In the genomic region with DNA sequence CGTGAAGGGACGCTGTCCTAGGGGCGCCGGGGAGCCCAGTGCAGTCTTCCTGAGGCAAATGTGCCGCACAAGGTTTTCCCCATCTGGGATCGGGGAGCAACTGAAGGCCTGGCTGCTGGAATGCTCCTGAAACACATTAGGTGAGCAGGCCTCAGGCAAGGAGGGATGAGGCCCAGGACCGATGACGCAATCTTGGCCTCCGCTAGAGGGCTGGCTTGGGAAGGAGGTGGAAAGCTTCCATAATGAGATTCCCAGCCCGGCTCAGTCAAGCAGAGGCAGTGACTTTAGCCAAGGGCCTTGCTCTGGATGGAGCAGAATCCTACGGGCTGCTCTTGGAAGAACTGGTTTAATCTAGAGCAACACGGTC, we compare ENCODE assay signal across 11 cellular contexts. TPM values are rescaled to one million over a fixed set of nuclear protein-coding genes. Genes with fewer than 3 reads are reported as not detected.
DNase-seq lines count a peak whose midpoint lies in the region; ATAC-seq and TF ChIP-seq lines count a peak whose summit lies in the region.
"Had no signal": no experiment of that assay in that cellular context is flagged by ENCODE, and none has a peak within 500 bp of the region (broad histone marks: within the 10 kb centered on the region; RNA-seq: fewer than 3 reads in every experiment).

No MANE protein-coding gene starts in this region.

- H3K9ac ChIP-seq in muscle layer of colon (ENCODE audit: low read length), result no peak overlapping the region

- H3K27ac ChIP-seq in foreskin keratinocyte (no peak overlapping the region), muscle layer of colon (ENCODE audit: low read depth, low read length) (peak overlapping the region; percentile 26)

- DNase-seq in AG08395 (ENCODE audit: low spot score) (peak; percentile 77), NCI-H510A treated with DMSO at 0.1 percent for 48 hours (lab: John Stamatoyannopoulos, UW) (peak; percentile 27), foreskin keratinocyte (peak in 1 of 2 donors; percentile 72), OCI-M2 (lab: John Stamatoyannopoulos, UW; ENCODE audit: unreplicated experiment) (no peak), SIG-M5 treated with dmso at 0.1 percent for 504 hours (lab: John Stamatoyannopoulos, UW; ENCODE audit: unreplicated experiment) (no peak)
- DNase-seq: NCI-H1694 treated with DMSO at 0.1 percent for 48 hours had no signal

- ATAC-seq in foreskin keratinocyte, result peak; percentile 61
- no peak for ATAC-seq in GM19455 (IDR thresholded peaks at IDR 0.05; ENCODE audit: unreplicated experiment)
- no peak for ATAC-seq in HG03460 (IDR thresholded peaks at IDR 0.05; ENCODE audit: unreplicated experiment)

- no peaks in the 10 kb centered on the region for H3K36me3 ChIP-seq in muscle layer of colon (ENCODE audit: insufficient read depth, low read length)

- H3K4me1 ChIP-seq in foreskin keratinocyte (peaks cover 8% of the 10 kb centered on the region), muscle layer of colon (ENCODE audit: insufficient read depth, low read length) (peaks cover 15% of the 10 kb centered on the region)

- H3K9me3 ChIP-seq in muscle layer of colon (ENCODE audit: low read length), result no peaks in the 10 kb centered on the region

- peak; percentile 39 for TF ChIP-seq CTCF in foreskin keratinocyte (conservative IDR thresholded peaks at IDR 0.05)

- H3K27me3 ChIP-seq in foreskin keratinocyte (no peaks in the 10 kb centered on the region), muscle layer of colon (ENCODE audit: control insufficient read depth in 1 of 2, insufficient read depth in 2 of 2, low read length in 2 of 2) (no peaks in the 10 kb centered on the region)

- H3K4me3 ChIP-seq in muscle layer of colon (ENCODE audit: low read depth in 1 of 2, low read length in 2 of 2), result no peak overlapping the region

RNA-seq across cellular contexts. Expression of gene CPN2, which starts 50.8 kb away (rescaled TPM):
- total RNA-seq in foreskin keratinocyte, result not detected in 2 replicates
- not detected in 2 replicates for polyA plus RNA-seq in foreskin keratinocyte
- total RNA-seq: activated CD8-positive, alpha-beta memory T cell treated with anti-CD3 and anti-CD28 coated beads for 36 hours; CD4-positive, alpha-beta T cell had no signal

Comparison
In these comparisons a context has a peak if more than half of its experiments do, and no peak if none do; other contexts are left out.
1. DNase-seq: peak in AG08395 (single experiment) and NCI-H510A treated with DMSO at 0.1 percent for 48 hours (single experiment); none in OCI-M2 (single experiment) and SIG-M5 treated with dmso at 0.1 percent for 504 hours (single experiment).